Comparison of ENCODE assay signal across 8 cellular contexts in genomic region chr2:86807121-86807461, GRCh38. TPM values are rescaled to one million over a fixed set of nuclear protein-coding genes. Genes with fewer than 3 reads are reported as not detected.
A peak's percentile ranks its signal among the peaks of the same experiment; 100 is the strongest.
DNase-seq lines count a peak whose midpoint lies in the region; ATAC-seq and TF ChIP-seq lines count a peak whose summit lies in the region.
"Had no signal": no experiment of that assay in that cellular context is flagged by ENCODE, and none has a peak within 500 bp of the region (broad histone marks: within the 10 kb centered on the region; RNA-seq: fewer than 3 reads in every experiment).

No MANE protein-coding gene starts in this region.

- H3K4me1 Mint-ChIP-seq in activated CD8-positive, alpha-beta T cell treated with anti-CD3 and anti-CD28 coated beads, Interleukin-2, amount 10 ng/mL, durations not matched to agents 7 days and 5 days (ENCODE audit: low read depth): peaks cover 39% of the 10 kb centered on the region

- no peaks in the 10 kb centered on the region for H3K27me3 Mint-ChIP-seq in activated CD8-positive, alpha-beta T cell treated with anti-CD3 and anti-CD28 coated beads, Interleukin-2, amount 10 ng/mL, durations not matched to agents 7 days and 5 days (ENCODE audit: low read depth)

- peaks cover 18% of the 10 kb centered on the region for H3K27me3 ChIP-seq in HL-60 (ENCODE audit: insufficient read depth, poor library complexity, severe bottlenecking)
- peaks cover 28% of the 10 kb centered on the region for H3K27me3 ChIP-seq in iPS-15b (ENCODE audit: control insufficient read depth, insufficient read depth, low read length)

- no peaks in the 10 kb centered on the region for H3K36me3 ChIP-seq in iPS-15b (ENCODE audit: control insufficient read depth, insufficient read depth, low read length)
- H3K36me3 ChIP-seq: neutrophil had no signal

- H3K36me3 Mint-ChIP-seq in activated CD8-positive, alpha-beta T cell treated with anti-CD3 and anti-CD28 coated beads, Interleukin-2, amount 10 ng/mL, durations not matched to agents 7 days and 5 days (ENCODE audit: low read depth): peaks cover 34% of the 10 kb centered on the region

- no peak overlapping the region for H3K9ac ChIP-seq in iPS-15b (ENCODE audit: low read depth, low read length)

- peak overlapping the region; percentile 94 for H3K27ac Mint-ChIP-seq in activated CD8-positive, alpha-beta T cell treated with anti-CD3 and anti-CD28 coated beads, Interleukin-2, amount 10 ng/mL, durations not matched to agents 7 days and 5 days

- peak overlapping the region; percentile 41 for H3K4me3 ChIP-seq in HL-60 (replicated peaks; ENCODE audit: insufficient read depth, low read length)
- peak overlapping the region; percentile 65 for H3K4me3 ChIP-seq in iPS-15b (ENCODE audit: low read depth, low read length)

- ATAC-seq in activated CD8-positive, alpha-beta T cell treated with anti-CD3 and anti-CD28 coated beads, Interleukin-2, amount 10 ng/mL, durations not matched to agents 7 days and 5 days: no peak
- peak; percentile 1 for ATAC-seq in stimulated activated naive CD8-positive, alpha-beta T cell treated with anti-CD3 and anti-CD28 coated beads, Interleukin-15, Interleukin-2, amounts not matched to agents 100 U/mL and 50 U/mL, for 24 hours
- ATAC-seq in HG02938 (IDR thresholded peaks at IDR 0.05; ENCODE audit: unreplicated experiment) (no peak), HG02885 (IDR thresholded peaks at IDR 0.05; ENCODE audit: poor library complexity, unreplicated experiment) (no peak)

- POLR2A ChIA-PET in activated CD8-positive, alpha-beta T cell treated with anti-CD3 and anti-CD28 coated beads, Interleukin-2, amount 10 ng/mL, durations not matched to agents 7 days and 5 days (lab: Charles Lee): interaction anchor here (0.9 to 12.2 kb wide), 7 partner anchors 14 to 365 kb away, joined by 3 to 329 read pairs (median 13); partner anchors contain the start of genes CD8A and KDM3A

- no peaks in the 10 kb centered on the region for H3K9me3 Mint-ChIP-seq in activated CD8-positive, alpha-beta T cell treated with anti-CD3 and anti-CD28 coated beads, Interleukin-2, amount 10 ng/mL, durations not matched to agents 7 days and 5 days (ENCODE audit: insufficient read depth)

- no peaks in the 10 kb centered on the region for H3K9me3 ChIP-seq in iPS-15b (ENCODE audit: control insufficient read depth, insufficient read depth, low read length)
- H3K9me3 ChIP-seq: neutrophil had no signal

- H3K27ac ChIP-seq in HL-60 (replicated peaks): no peak overlapping the region
- H3K27ac ChIP-seq: neutrophil had no signal

- H3K4me3 Mint-ChIP-seq in activated CD8-positive, alpha-beta T cell treated with anti-CD3 and anti-CD28 coated beads, Interleukin-2, amount 10 ng/mL, durations not matched to agents 7 days and 5 days: peak overlapping the region; percentile 93

- DNase-seq in HL-60 (ENCODE audit: low read depth in 1 of 2, low spot score in 1 of 2) (no peak), NCI-H1105 treated with DMSO at 0.1 percent for 48 hours (lab: John Stamatoyannopoulos, UW) (no peak)
- DNase-seq in activated CD8-positive, alpha-beta T cell treated with anti-CD3 and anti-CD28 coated beads, Interleukin-2, amount 10 ng/mL, durations not matched to agents 7 days and 5 days: no peak
- DNase-seq in stimulated activated naive CD8-positive, alpha-beta T cell treated with anti-CD3 and anti-CD28 coated beads, Interleukin-15, Interleukin-2, amounts not matched to agents 100 U/mL and 50 U/mL, for 24 hours: no peak

- CTCF ChIA-PET in activated CD8-positive, alpha-beta T cell treated with anti-CD3 and anti-CD28 coated beads, Interleukin-2, amount 10 ng/mL, durations not matched to agents 7 days and 5 days (lab: Charles Lee): interaction anchor here (0.9 to 8.7 kb wide), 4 partner anchors 16 to 185 kb away, joined by 4 to 243 read pairs (median 101); partner anchors contain the start of gene CD8A

- TF ChIP-seq CTCF in HL-60 (IDR thresholded peaks at IDR 0.05; ENCODE audit: insufficient read depth, low read length): no peak

- H3K4me1 ChIP-seq in iPS-15b (ENCODE audit: control insufficient read depth, insufficient read depth, low read length): peaks cover 2% of the 10 kb centered on the region

RNA-seq across cellular contexts. Expression of gene CD8A, which starts 16.4 kb away (rescaled TPM):
- total RNA-seq in activated CD8-positive, alpha-beta T cell treated with anti-CD3 and anti-CD28 coated beads, Interleukin-2, amount 10 ng/mL, durations not matched to agents 7 days and 5 days: 100 to 1,000 TPM; 667 to 675 TPM

RNA-seq across cellular contexts. Expression of gene CD8B, which starts 54.6 kb away (rescaled TPM):
- total RNA-seq in activated CD8-positive, alpha-beta T cell treated with anti-CD3 and anti-CD28 coated beads, Interleukin-2, amount 10 ng/mL, durations not matched to agents 7 days and 5 days: 100 to 1,000 TPM; 423 to 439 TPM
